8 cellular contexts compared by ENCODE assay signal in the genomic region with DNA sequence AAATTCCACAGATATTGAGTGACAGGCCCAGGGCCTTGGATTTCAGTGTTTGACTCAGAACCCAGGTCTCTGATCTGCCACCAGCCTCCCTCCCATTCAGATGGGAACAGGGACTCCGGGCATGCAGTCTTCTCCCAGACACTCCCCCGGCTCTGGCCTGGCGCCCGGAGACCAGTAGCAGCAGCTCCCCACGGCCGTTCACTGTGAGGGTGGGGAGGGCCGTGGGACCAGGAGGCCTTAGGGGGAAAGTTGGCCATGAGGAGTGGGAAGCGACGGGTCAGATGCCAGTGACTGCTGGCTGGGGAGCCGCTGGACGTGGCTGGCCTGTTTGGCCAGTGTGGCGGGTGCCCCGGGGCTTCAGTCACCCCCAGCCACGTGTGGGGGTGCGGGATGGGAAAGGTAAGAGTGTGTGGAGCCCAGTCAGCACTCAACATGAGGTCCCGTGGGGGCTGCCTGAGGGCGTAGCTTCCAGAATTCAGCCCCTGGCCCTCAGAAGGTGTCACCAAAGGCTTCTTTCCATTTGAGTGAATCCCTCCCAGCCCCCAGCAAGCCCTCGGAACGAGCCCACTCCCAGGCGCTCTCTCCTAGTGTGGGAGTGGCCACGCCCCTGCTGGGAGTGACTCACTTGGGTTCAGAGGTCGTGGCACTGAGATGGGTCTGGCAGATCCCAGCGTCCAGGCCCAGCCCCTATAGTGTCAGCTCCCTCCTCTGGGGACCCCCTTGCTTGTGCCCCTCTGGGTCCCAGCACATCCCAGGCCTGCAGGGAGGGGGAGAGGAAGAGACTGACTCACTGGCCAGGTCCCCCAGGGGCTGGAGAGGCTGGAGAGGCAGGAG.
DNase-seq lines count a peak whose midpoint lies in the region; ATAC-seq lines count a peak whose summit lies in the region.

No MANE protein-coding gene starts in this region.

- peak; percentile 27 for ATAC-seq in GM18511 (IDR thresholded peaks at IDR 0.05; ENCODE audit: unreplicated experiment)
- no peak for ATAC-seq in central memory CD8-positive, alpha-beta T cell (replicated peaks; ENCODE audit: extremely low read depth, poor library complexity, severe bottlenecking)
- ATAC-seq in HG02642 (IDR thresholded peaks at IDR 0.05; ENCODE audit: poor library complexity, unreplicated experiment) = no peak

- H3K9me3 Mint-ChIP-seq in central memory CD8-positive, alpha-beta T cell = no peaks in the 10 kb centered on the region

- peaks cover 74% of the 10 kb centered on the region for H3K4me1 Mint-ChIP-seq in central memory CD8-positive, alpha-beta T cell

- H3K27ac Mint-ChIP-seq in central memory CD8-positive, alpha-beta T cell (ENCODE audit: low read depth) = peak overlapping the region; percentile 96

- in situ Hi-C loops in KBM-7 (cut with MboI; ENCODE audit: low pct_unique_long_range_greater_than_20kb, low sequenced_read_pairs) = no loop called here

- H3K4me3 Mint-ChIP-seq in central memory CD8-positive, alpha-beta T cell = peak overlapping the region; percentile 93

- DNase-seq in SW480 (ENCODE audit: low spot score) (peak; percentile 66), left kidney (ENCODE audit: low read depth, low spot score) (peak; percentile 92), NOMO-1 (lab: John Stamatoyannopoulos, UW; ENCODE audit: unreplicated experiment in 2 of 2) (no peak), KBM-7 (no peak)
- no peak for DNase-seq in central memory CD8-positive, alpha-beta T cell (ENCODE audit: low spot score in 2 of 2)
- DNase-seq in stimulated activated CD4-positive, alpha-beta T cell treated with anti-CD3 and anti-CD28 coated beads, Interleukin-2, amount 100 ng/mL, for 24 hours = peak; percentile 82 to 86

- H3K36me3 Mint-ChIP-seq in central memory CD8-positive, alpha-beta T cell (ENCODE audit: insufficient read depth) = peaks cover 28% of the 10 kb centered on the region

- H3K27me3 Mint-ChIP-seq in central memory CD8-positive, alpha-beta T cell = no peaks in the 10 kb centered on the region

Comparison
In these comparisons a context has a peak if more than half of its experiments do, and no peak if none do; other contexts are left out.
1. DNase-seq: peak in SW480 (single experiment), left kidney (single experiment) and stimulated activated CD4-positive, alpha-beta T cell treated with anti-CD3 and anti-CD28 coated beads, Interleukin-2, amount 100 ng/mL, for 24 hours (2 of 2); none in central memory CD8-positive, alpha-beta T cell (0 of 2), NOMO-1 (0 of 2) and KBM-7 (single experiment).